ENCODE assay signal across 20 cellular contexts in the genomic region with DNA sequence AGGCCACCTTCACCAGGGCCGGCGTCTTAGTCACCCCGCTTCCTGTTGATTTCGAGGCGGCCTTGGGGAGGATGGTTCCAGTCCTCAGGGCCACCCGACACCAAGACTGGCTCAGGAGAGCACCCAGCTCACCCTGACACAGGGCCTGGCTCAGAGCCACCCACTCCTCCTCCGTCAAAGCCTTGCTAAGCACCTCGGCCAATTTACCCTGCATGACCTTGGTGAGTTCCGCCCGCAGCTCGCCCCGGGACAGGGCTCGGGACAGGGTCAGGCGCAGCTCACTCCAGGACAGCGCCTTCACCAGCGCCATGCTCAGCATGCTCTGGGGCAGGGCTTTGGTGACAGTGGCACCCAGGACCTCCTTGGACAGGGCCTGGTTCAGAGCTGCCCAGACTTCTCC. TPM values are rescaled to one million over a fixed set of nuclear protein-coding genes. Genes with fewer than 3 reads are reported as not detected.
"Had no signal": no experiment of that assay in that cellular context is flagged by ENCODE, and none has a peak within 500 bp of the region (broad histone marks: within the 10 kb centered on the region; RNA-seq: fewer than 3 reads in every experiment).

No MANE protein-coding gene starts in this region.

- H3K4me1 Mint-ChIP-seq: activated naive CD4-positive, alpha-beta T cell treated with anti-CD3 and anti-CD28 coated beads, Interleukin-2, amount 50 U/mL, for 24 hours; nephron progenitor cell had no signal

- H3K27ac Mint-ChIP-seq: activated CD4-positive, alpha-beta memory T cell treated with anti-CD3 and anti-CD28 coated beads for 36 hours; activated CD8-positive, alpha-beta memory T cell treated with anti-CD3 and anti-CD28 coated beads, Interleukin-2, amount 10 ng/mL, durations not matched to agents 7 days and 5 days; activated naive CD4-positive, alpha-beta T cell treated with anti-CD3 and anti-CD28 coated beads, Interleukin-2, amount 50 U/mL, for 24 hours; nephron progenitor cell; stimulated activated memory B cell treated with anti-CD40 and anti-IgM and Interleukin-4, amounts not matched to agents 10 μg/mL and 1 μg/mL and 100 μg/mL, for 72 hours; T-cell had no signal

- ATAC-seq: activated CD8-positive, alpha-beta memory T cell treated with anti-CD3 and anti-CD28 coated beads, Interleukin-2, amount 10 ng/mL, durations not matched to agents 7 days and 5 days; body of pancreas; left lung; stimulated activated memory B cell treated with anti-CD40 and anti-IgM and Interleukin-4, amounts not matched to agents 10 μg/mL and 1 μg/mL and 100 μg/mL, for 72 hours had no signal

- H3K9me3 ChIP-seq: body of pancreas, colonic mucosa, esophagus muscularis mucosa, left lung, pancreas had no signal

- DNase-seq: activated CD4-positive, alpha-beta memory T cell treated with anti-CD3 and anti-CD28 coated beads for 36 hours; activated CD4-positive, alpha-beta T cell treated with anti-CD3 and anti-CD28 coated beads for 1 hour; activated CD8-positive, alpha-beta memory T cell treated with anti-CD3 and anti-CD28 coated beads, Interleukin-2, amount 10 ng/mL, durations not matched to agents 7 days and 5 days; activated effector memory CD4-positive, alpha-beta T cell treated with anti-CD3 and anti-CD28 coated beads, Interleukin-2, amount 50 U/mL, for 16 hours; activated T-cell treated with anti-CD3 and anti-CD28 coated beads, Interleukin-2, amount 50 U/mL, for 1 hour; amygdala; central memory CD4-positive, alpha-beta T cell; colonic mucosa; hippocampal formation; left lung; mesendoderm; nephron progenitor cell had no signal

- H3K36me3 ChIP-seq: colonic mucosa had no signal

- H3K4me3 Mint-ChIP-seq: activated CD4-positive, alpha-beta memory T cell treated with anti-CD3 and anti-CD28 coated beads for 36 hours; activated CD8-positive, alpha-beta memory T cell treated with anti-CD3 and anti-CD28 coated beads, Interleukin-2, amount 10 ng/mL, durations not matched to agents 7 days and 5 days; activated naive CD4-positive, alpha-beta T cell treated with anti-CD3 and anti-CD28 coated beads, Interleukin-2, amount 50 U/mL, for 24 hours; nephron progenitor cell; stimulated activated memory B cell treated with anti-CD40 and anti-IgM and Interleukin-4, amounts not matched to agents 10 μg/mL and 1 μg/mL and 100 μg/mL, for 72 hours; T-cell had no signal

- H3K27me3 Mint-ChIP-seq: activated CD4-positive, alpha-beta memory T cell treated with anti-CD3 and anti-CD28 coated beads for 36 hours; activated CD8-positive, alpha-beta memory T cell treated with anti-CD3 and anti-CD28 coated beads, Interleukin-2, amount 10 ng/mL, durations not matched to agents 7 days and 5 days; activated naive CD4-positive, alpha-beta T cell treated with anti-CD3 and anti-CD28 coated beads, Interleukin-2, amount 50 U/mL, for 24 hours; stimulated activated memory B cell treated with anti-CD40 and anti-IgM and Interleukin-4, amounts not matched to agents 10 μg/mL and 1 μg/mL and 100 μg/mL, for 72 hours; T-cell had no signal

- H3K36me3 Mint-ChIP-seq: activated CD4-positive, alpha-beta memory T cell treated with anti-CD3 and anti-CD28 coated beads for 36 hours; activated CD8-positive, alpha-beta memory T cell treated with anti-CD3 and anti-CD28 coated beads, Interleukin-2, amount 10 ng/mL, durations not matched to agents 7 days and 5 days; activated naive CD4-positive, alpha-beta T cell treated with anti-CD3 and anti-CD28 coated beads, Interleukin-2, amount 50 U/mL, for 24 hours had no signal

- H3K4me3 ChIP-seq: body of pancreas, colonic mucosa, esophagus muscularis mucosa, left lung, pancreas, SK-N-MC had no signal

- H3K4me1 ChIP-seq: body of pancreas, colonic mucosa, esophagus muscularis mucosa, left lung, pancreas had no signal

- H3K27ac ChIP-seq: body of pancreas, colonic mucosa, esophagus muscularis mucosa, left lung, pancreas, SK-N-MC had no signal

- H3K27me3 ChIP-seq: body of pancreas, colonic mucosa, esophagus muscularis mucosa, left lung, pancreas had no signal

- H3K9me3 Mint-ChIP-seq: activated CD4-positive, alpha-beta memory T cell treated with anti-CD3 and anti-CD28 coated beads for 36 hours; activated naive CD4-positive, alpha-beta T cell treated with anti-CD3 and anti-CD28 coated beads, Interleukin-2, amount 50 U/mL, for 24 hours; nephron progenitor cell; stimulated activated memory B cell treated with anti-CD40 and anti-IgM and Interleukin-4, amounts not matched to agents 10 μg/mL and 1 μg/mL and 100 μg/mL, for 72 hours; T-cell had no signal

RNA-seq across cellular contexts. Expression of a gene that starts 9.8 kb away (rescaled TPM):
- polyA plus RNA-seq: keratinocyte had no signal

RNA-seq across cellular contexts. Expression of a gene that starts 38.2 kb away (rescaled TPM):
- total RNA-seq: activated CD4-positive, alpha-beta memory T cell treated with anti-CD3 and anti-CD28 coated beads for 36 hours; T-cell had no signal
- polyA plus RNA-seq: keratinocyte had no signal
